1 cellular context compared by ENCODE assay signal in the genomic region with DNA sequence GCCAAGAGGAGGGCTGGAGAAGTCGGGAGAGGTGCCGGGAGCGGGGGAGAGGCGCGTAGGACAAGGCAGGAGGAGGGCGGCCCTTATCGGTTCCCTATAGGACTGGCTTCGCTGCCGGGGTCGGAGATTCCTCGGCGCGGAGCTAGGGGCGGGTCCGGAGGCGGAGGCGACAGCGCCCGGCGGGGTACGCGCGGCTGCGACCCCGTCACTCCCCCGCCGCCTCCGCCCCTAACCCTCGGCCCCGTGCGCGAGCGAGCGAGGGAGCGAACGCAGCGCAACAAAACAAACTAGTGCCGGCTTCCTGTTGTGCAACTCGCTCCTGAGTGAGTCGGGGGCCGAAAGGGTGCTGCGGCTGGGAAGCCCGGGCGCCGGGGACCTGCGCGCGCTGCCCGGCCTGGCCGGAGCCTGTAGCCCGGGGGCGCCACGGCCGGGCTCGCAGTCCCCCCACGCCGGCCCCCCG.
TF ChIP-seq lines count a peak whose summit lies in the region.

No MANE protein-coding gene starts in this region.

TF ChIP-seq in A549, 52 proteins besides CTCF, POLR2A, EP300 and RAD21 (continued from another document):
- TF ChIP-seq, protein P1, sequence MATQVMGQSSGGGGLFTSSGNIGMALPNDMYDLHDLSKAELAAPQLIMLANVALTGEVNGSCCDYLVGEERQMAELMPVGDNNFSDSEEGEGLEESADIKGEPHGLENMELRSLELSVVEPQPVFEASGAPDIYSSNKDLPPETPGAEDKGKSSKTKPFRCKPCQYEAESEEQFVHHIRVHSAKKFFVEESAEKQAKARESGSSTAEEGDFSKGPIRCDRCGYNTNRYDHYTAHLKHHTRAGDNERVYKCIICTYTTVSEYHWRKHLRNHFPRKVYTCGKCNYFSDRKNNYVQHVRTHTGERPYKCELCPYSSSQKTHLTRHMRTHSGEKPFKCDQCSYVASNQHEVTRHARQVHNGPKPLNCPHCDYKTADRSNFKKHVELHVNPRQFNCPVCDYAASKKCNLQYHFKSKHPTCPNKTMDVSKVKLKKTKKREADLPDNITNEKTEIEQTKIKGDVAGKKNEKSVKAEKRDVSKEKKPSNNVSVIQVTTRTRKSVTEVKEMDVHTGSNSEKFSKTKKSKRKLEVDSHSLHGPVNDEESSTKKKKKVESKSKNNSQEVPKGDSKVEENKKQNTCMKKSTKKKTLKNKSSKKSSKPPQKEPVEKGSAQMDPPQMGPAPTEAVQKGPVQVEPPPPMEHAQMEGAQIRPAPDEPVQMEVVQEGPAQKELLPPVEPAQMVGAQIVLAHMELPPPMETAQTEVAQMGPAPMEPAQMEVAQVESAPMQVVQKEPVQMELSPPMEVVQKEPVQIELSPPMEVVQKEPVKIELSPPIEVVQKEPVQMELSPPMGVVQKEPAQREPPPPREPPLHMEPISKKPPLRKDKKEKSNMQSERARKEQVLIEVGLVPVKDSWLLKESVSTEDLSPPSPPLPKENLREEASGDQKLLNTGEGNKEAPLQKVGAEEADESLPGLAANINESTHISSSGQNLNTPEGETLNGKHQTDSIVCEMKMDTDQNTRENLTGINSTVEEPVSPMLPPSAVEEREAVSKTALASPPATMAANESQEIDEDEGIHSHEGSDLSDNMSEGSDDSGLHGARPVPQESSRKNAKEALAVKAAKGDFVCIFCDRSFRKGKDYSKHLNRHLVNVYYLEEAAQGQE (IDR thresholded peaks at IDR 0.05) = no peak
- TF ChIP-seq JUN (IDR thresholded peaks at IDR 0.05) = peak in 1 of 2 experiments; percentile 42; a peak in 2 of 5 replicates
- TF ChIP-seq, protein P2, sequence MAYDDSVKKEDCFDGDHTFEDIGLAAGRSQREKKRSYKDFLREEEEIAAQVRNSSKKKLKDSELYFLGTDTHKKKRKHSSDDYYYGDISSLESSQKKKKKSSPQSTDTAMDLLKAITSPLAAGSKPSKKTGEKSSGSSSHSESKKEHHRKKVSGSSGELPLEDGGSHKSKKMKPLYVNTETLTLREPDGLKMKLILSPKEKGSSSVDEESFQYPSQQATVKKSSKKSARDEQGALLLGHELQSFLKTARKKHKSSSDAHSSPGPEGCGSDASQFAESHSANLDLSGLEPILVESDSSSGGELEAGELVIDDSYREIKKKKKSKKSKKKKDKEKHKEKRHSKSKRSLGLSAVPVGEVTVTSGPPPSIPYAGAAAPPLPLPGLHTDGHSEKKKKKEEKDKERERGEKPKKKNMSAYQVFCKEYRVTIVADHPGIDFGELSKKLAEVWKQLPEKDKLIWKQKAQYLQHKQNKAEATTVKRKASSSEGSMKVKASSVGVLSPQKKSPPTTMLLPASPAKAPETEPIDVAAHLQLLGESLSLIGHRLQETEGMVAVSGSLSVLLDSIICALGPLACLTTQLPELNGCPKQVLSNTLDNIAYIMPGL (CRISPR knock-in tag; IDR thresholded peaks at IDR 0.05; ENCODE audit: borderline replicate concordance) = no peak
- no peak for TF ChIP-seq NPAS2 (CRISPR knock-in tag; IDR thresholded peaks at IDR 0.05; ENCODE audit: borderline replicate concordance)
- no peak for TF ChIP-seq ZSCAN20 (CRISPR knock-in tag; IDR thresholded peaks at IDR 0.05)
- TF ChIP-seq CBX8 (IDR thresholded peaks at IDR 0.05) = no peak
- TF ChIP-seq, protein P3, sequence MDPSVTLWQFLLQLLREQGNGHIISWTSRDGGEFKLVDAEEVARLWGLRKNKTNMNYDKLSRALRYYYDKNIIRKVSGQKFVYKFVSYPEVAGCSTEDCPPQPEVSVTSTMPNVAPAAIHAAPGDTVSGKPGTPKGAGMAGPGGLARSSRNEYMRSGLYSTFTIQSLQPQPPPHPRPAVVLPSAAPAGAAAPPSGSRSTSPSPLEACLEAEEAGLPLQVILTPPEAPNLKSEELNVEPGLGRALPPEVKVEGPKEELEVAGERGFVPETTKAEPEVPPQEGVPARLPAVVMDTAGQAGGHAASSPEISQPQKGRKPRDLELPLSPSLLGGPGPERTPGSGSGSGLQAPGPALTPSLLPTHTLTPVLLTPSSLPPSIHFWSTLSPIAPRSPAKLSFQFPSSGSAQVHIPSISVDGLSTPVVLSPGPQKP (IDR thresholded peaks at IDR 0.05; ENCODE audit: low read depth, low read length) = no peak
- TF ChIP-seq, protein P4, sequence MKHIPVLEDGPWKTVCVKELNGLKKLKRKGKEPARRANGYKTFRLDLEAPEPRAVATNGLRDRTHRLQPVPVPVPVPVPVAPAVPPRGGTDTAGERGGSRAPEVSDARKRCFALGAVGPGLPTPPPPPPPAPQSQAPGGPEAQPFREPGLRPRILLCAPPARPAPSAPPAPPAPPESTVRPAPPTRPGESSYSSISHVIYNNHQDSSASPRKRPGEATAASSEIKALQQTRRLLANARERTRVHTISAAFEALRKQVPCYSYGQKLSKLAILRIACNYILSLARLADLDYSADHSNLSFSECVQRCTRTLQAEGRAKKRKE (CRISPR knock-in tag; IDR thresholded peaks at IDR 0.05; ENCODE audit: low read depth) = no peak
- no peak for TF ChIP-seq ZNF302 (CRISPR knock-in tag; IDR thresholded peaks at IDR 0.05)
- TF ChIP-seq BHLHE40 (IDR thresholded peaks at IDR 0.05; ENCODE audit: low read depth, low read length) = no peak
- no peak for TF ChIP-seq POLR2AphosphoS2 (conservative IDR thresholded peaks at IDR 0.05; ENCODE audit: low read length)
- no peak for TF ChIP-seq MAZ (IDR thresholded peaks at IDR 0.05; ENCODE audit: borderline replicate concordance, low read depth, low read length)
- TF ChIP-seq GATA3 (IDR thresholded peaks at IDR 0.05; ENCODE audit: borderline replicate concordance) = peak; percentile 6; the same call in 1 of the 2 replicates
- TF ChIP-seq NR3C1 (IDR thresholded peaks at IDR 0.05) = no peak
- TF ChIP-seq HOXB5 (CRISPR knock-in tag; IDR thresholded peaks at IDR 0.05) = peak; percentile 57; the same call in 1 of the 2 replicates
- no peak for TF ChIP-seq EHF (CRISPR knock-in tag; IDR thresholded peaks at IDR 0.05)
- TF ChIP-seq TFCP2L1 (CRISPR knock-in tag; IDR thresholded peaks at IDR 0.05) = peak; percentile 65; the same call in 1 of the 2 replicates
- TF ChIP-seq SREBF2 (IDR thresholded peaks at IDR 0.05) = no peak
- TF ChIP-seq MAFK (IDR thresholded peaks at IDR 0.05; ENCODE audit: partially characterized antibody) = no peak
